ENCODE assay signal across 9 cellular contexts in genomic region chr1:193123751-193124150, GRCh38. TPM values are rescaled to one million over a fixed set of nuclear protein-coding genes. Genes with fewer than 3 reads are reported as not detected.
A peak's percentile ranks its signal among the peaks of the same experiment; 100 is the strongest.
DNase-seq lines count a peak whose midpoint lies in the region; ATAC-seq and TF ChIP-seq lines count a peak whose summit lies in the region.
"Had no signal": no experiment of that assay in that cellular context is flagged by ENCODE, and none has a peak within 500 bp of the region (broad histone marks: within the 10 kb centered on the region; RNA-seq: fewer than 3 reads in every experiment).

No MANE protein-coding gene starts in this region.

- H3K4me1 Mint-ChIP-seq in Caco-2 (ENCODE audit: low read depth, unreplicated experiment), result peaks cover 9% of the 10 kb centered on the region
- H3K4me1 Mint-ChIP-seq in natural killer cell treated with Interleukin-12 subunit alpha and Interleukin-12 subunit beta and Interleukin-15 and Interleukin-18, amount 100 ng/mL, for 72 hours (ENCODE audit: low read depth in 2 of 2), result peaks cover 22 to 49% of the 10 kb centered on the region in 2 donors

- dilution Hi-C loops in mammary epithelial cell (cut with HindIII; ENCODE audit: low sequenced_read_pairs), result no loop called here

- in situ Hi-C loops in mammary epithelial cell (cut with MboI; ENCODE audit: low sequenced_read_pairs in 2 of 2), result no loop called here

- H3K4me3 Mint-ChIP-seq in Caco-2 (ENCODE audit: unreplicated experiment), result peak overlapping the region; percentile 89
- peak overlapping the region; percentile 94 for H3K4me3 Mint-ChIP-seq in natural killer cell treated with Interleukin-12 subunit alpha and Interleukin-12 subunit beta and Interleukin-15 and Interleukin-18, amount 100 ng/mL, for 72 hours

- POLR2A ChIA-PET in Caco-2 (lab: Charles Lee), result no interaction called here

- H3K9me2 ChIP-seq in Loucy (replicated peaks; ENCODE audit: low read depth, low read length), result no peaks in the 10 kb centered on the region

- H3K36me3 ChIP-seq in Caco-2 (ENCODE audit: control insufficient read depth, insufficient read depth, low read length) (peaks cover 2% of the 10 kb centered on the region), Loucy (ENCODE audit: insufficient read depth, low read length) (peaks cover 6% of the 10 kb centered on the region; the same call in 1 of the 2 replicates), mammary epithelial cell (ENCODE audit: insufficient read depth, low read length) (peaks cover 6% of the 10 kb centered on the region)

- peaks cover 36% of the 10 kb centered on the region for H3K36me3 Mint-ChIP-seq in Caco-2 (ENCODE audit: insufficient read depth, unreplicated experiment)
- H3K36me3 Mint-ChIP-seq in natural killer cell treated with Interleukin-12 subunit alpha and Interleukin-12 subunit beta and Interleukin-15 and Interleukin-18, amount 100 ng/mL, for 72 hours, result peaks cover 6% of the 10 kb centered on the region

- CTCF ChIA-PET in Caco-2 (lab: Charles Lee), result no interaction called here
- CTCF ChIA-PET in mammary epithelial cell (lab: Charles Lee; ENCODE audit: low non-redundant PET), result no interaction called here

- intact Hi-C loops in Caco-2 (cut with micrococcal nuclease; ENCODE audit: unreplicated experiment) (no loop called here), mammary epithelial cell (cut with micrococcal nuclease) (loop anchor here (2.0 to 10.0 kb wide), 2 partner anchors 315 to 649 kb away; partner anchors contain the start of gene RGS2)

- no peak for DNase-seq in Caco-2
- DNase-seq in mammary epithelial cell, result no peak
- DNase-seq in natural killer cell treated with Interleukin-12 subunit alpha and Interleukin-12 subunit beta and Interleukin-15 and Interleukin-18, amount 100 ng/mL, for 72 hours (ENCODE audit: low spot score), result no peak
- DNase-seq in HK-2 (ENCODE audit: unreplicated experiment), result no peak
- DNase-seq in stimulated activated CD4-positive, alpha-beta T cell treated with anti-CD3 and anti-CD28 coated beads, Interleukin-4, amount 100 ng/mL, for 24 hours, result no peak
- DNase-seq: SIG-M5 had no signal

- peaks cover 3% of the 10 kb centered on the region; the same call in 1 of the 2 replicates for H3F3A ChIP-seq in Loucy (ENCODE audit: low read depth)

- no peak for TF ChIP-seq CTCF in Caco-2 (IDR thresholded peaks at IDR 0.05; ENCODE audit: insufficient read depth in 1 of 2, low read depth in 1 of 2, low read length in 1 of 2, severe bottlenecking in 1 of 2, unreplicated experiment in 1 of 2)
- no peak for TF ChIP-seq CTCF in Loucy (conservative IDR thresholded peaks at IDR 0.05; ENCODE audit: low read length)
- TF ChIP-seq CTCF in mammary epithelial cell (conservative IDR thresholded peaks at IDR 0.05 in 1 of 2, IDR thresholded peaks at IDR 0.05 in 1 of 2; ENCODE audit: extremely low read depth in 1 of 2, insufficient read depth in 1 of 2, low read depth in 1 of 2, low read length in 2 of 2), result no peak

- peaks cover 64% of the 10 kb centered on the region for H3K79me2 ChIP-seq in Loucy (ENCODE audit: insufficient read depth, low read length)
- peaks cover 63% of the 10 kb centered on the region for H3K79me2 ChIP-seq in mammary epithelial cell (ENCODE audit: insufficient read depth, low read length)

- H3K4me1 ChIP-seq in Caco-2, result peaks cover 12% of the 10 kb centered on the region
- peaks cover 43% of the 10 kb centered on the region for H3K4me1 ChIP-seq in Loucy (ENCODE audit: insufficient read depth, low read length, poor library complexity, severe bottlenecking)
- peaks cover 3% of the 10 kb centered on the region for H3K4me1 ChIP-seq in mammary epithelial cell (ENCODE audit: insufficient read depth, low read length)

- no peaks in the 10 kb centered on the region for H3K9me3 Mint-ChIP-seq in Caco-2 (ENCODE audit: unreplicated experiment)
- no peaks in the 10 kb centered on the region for H3K9me3 Mint-ChIP-seq in natural killer cell treated with Interleukin-12 subunit alpha and Interleukin-12 subunit beta and Interleukin-15 and Interleukin-18, amount 100 ng/mL, for 72 hours

- no peak for ATAC-seq in natural killer cell treated with Interleukin-12 subunit alpha and Interleukin-12 subunit beta and Interleukin-15 and Interleukin-18, amount 100 ng/mL, for 72 hours
- no peak for ATAC-seq in GM21515 (IDR thresholded peaks at IDR 0.05; ENCODE audit: unreplicated experiment)
- ATAC-seq in GM19467 (IDR thresholded peaks at IDR 0.05; ENCODE audit: unreplicated experiment), result no peak

- H2AFZ ChIP-seq in Loucy (ENCODE audit: low read length) (no peak overlapping the region), mammary epithelial cell (ENCODE audit: low read depth, low read length) (no peak overlapping the region)

- H3K9me3 ChIP-seq in Caco-2 (no peaks in the 10 kb centered on the region), Loucy (ENCODE audit: insufficient read depth, low read depth, low read length) (no peaks in the 10 kb centered on the region), mammary epithelial cell (replicated peaks; ENCODE audit: insufficient read depth, low read length) (no peaks in the 10 kb centered on the region)

- H4K20me1 ChIP-seq in Loucy (ENCODE audit: insufficient read depth, low read length, poor library complexity, severe bottlenecking), result peaks cover 61% of the 10 kb centered on the region
- no peaks in the 10 kb centered on the region for H4K20me1 ChIP-seq in mammary epithelial cell (ENCODE audit: insufficient read depth, low read length)

- H3K9ac ChIP-seq in Loucy (ENCODE audit: low read depth, low read length, poor library complexity, severe bottlenecking), result peak overlapping the region; percentile 89
- no peak overlapping the region for H3K9ac ChIP-seq in mammary epithelial cell (ENCODE audit: insufficient read depth, low read length)

- H3K4me2 ChIP-seq in Loucy (ENCODE audit: low read depth, low read length, poor library complexity, severe bottlenecking) (peak overlapping the region; percentile 97), mammary epithelial cell (ENCODE audit: insufficient read depth, low read depth, low read length) (peak overlapping the region; percentile 73)

- no peak overlapping the region for H3K27ac ChIP-seq in mammary epithelial cell (ENCODE audit: insufficient read depth, low read depth, low read length)

- H3K4me3 ChIP-seq in Caco-2 (ENCODE audit: low read depth, low read length) (no peak overlapping the region), Loucy (ENCODE audit: low read length, poor library complexity, severe bottlenecking) (peak overlapping the region; percentile 98), mammary epithelial cell (replicated peaks in 1 of 3; ENCODE audit: insufficient read depth in 1 of 3, low read depth in 2 of 3, low read length in 3 of 3) (peak overlapping the region in 2 of 3 experiments; percentile 93 to 97)

- BruUV-seq in Caco-2 (replicated peaks; lab: Mats Ljungman, UMichigan) (no TSS peak), mammary epithelial cell (replicated peaks; lab: Mats Ljungman, UMichigan) (no TSS peak)

- no peak overlapping the region for H3K27ac Mint-ChIP-seq in Caco-2 (ENCODE audit: unreplicated experiment)
- peak overlapping the region; percentile 80 to 88 for H3K27ac Mint-ChIP-seq in natural killer cell treated with Interleukin-12 subunit alpha and Interleukin-12 subunit beta and Interleukin-15 and Interleukin-18, amount 100 ng/mL, for 72 hours

- H3K27me3 ChIP-seq in Caco-2 (replicated peaks; ENCODE audit: control insufficient read depth, insufficient read depth, low read length) (no peaks in the 10 kb centered on the region), Loucy (ENCODE audit: insufficient read depth, low read length, poor library complexity, severe bottlenecking) (no peaks in the 10 kb centered on the region), mammary epithelial cell (ENCODE audit: insufficient read depth, low read length) (no peaks in the 10 kb centered on the region)

- H3K27me3 Mint-ChIP-seq in Caco-2 (ENCODE audit: insufficient read depth, unreplicated experiment), result no peaks in the 10 kb centered on the region
- H3K27me3 Mint-ChIP-seq in natural killer cell treated with Interleukin-12 subunit alpha and Interleukin-12 subunit beta and Interleukin-15 and Interleukin-18, amount 100 ng/mL, for 72 hours, result no peaks in the 10 kb centered on the region

RNA-seq across cellular contexts. Expression of gene CDC73, which starts 1.9 kb away (rescaled TPM):
- total RNA-seq in Caco-2 (2022) (48.9 and 50.5 TPM in 2 replicates), mammary epithelial cell (10 to 100 TPM; 27.5 to 58.3 TPM)
- 25.8 TPM for polyA plus RNA-seq in mammary epithelial cell
- 20.8 TPM for polyA minus RNA-seq in mammary epithelial cell
- total RNA-seq in natural killer cell treated with Interleukin-12 subunit alpha and Interleukin-12 subunit beta and Interleukin-15 and Interleukin-18, amount 100 ng/mL, for 72 hours, result 10 to 100 TPM; 71.8 to 76.5 TPM

RNA-seq across cellular contexts. Expression of gene GLRX2, which starts 18.5 kb away (rescaled TPM):
- 20.7 and 21.5 TPM in 2 replicates for total RNA-seq in Caco-2 (2022)
- 10 to 100 TPM in 1 of 2 donors, 1 to 10 TPM in 1; 6.7 to 36.3 TPM for total RNA-seq in mammary epithelial cell
- polyA plus RNA-seq in mammary epithelial cell, result 12.6 TPM
- 4.2 TPM for polyA minus RNA-seq in mammary epithelial cell
- total RNA-seq in natural killer cell treated with Interleukin-12 subunit alpha and Interleukin-12 subunit beta and Interleukin-15 and Interleukin-18, amount 100 ng/mL, for 72 hours, result 10 to 100 TPM; 22.9 to 23.6 TPM
